Comparison of ENCODE assay signal across 1 cellular context in the genomic region with DNA sequence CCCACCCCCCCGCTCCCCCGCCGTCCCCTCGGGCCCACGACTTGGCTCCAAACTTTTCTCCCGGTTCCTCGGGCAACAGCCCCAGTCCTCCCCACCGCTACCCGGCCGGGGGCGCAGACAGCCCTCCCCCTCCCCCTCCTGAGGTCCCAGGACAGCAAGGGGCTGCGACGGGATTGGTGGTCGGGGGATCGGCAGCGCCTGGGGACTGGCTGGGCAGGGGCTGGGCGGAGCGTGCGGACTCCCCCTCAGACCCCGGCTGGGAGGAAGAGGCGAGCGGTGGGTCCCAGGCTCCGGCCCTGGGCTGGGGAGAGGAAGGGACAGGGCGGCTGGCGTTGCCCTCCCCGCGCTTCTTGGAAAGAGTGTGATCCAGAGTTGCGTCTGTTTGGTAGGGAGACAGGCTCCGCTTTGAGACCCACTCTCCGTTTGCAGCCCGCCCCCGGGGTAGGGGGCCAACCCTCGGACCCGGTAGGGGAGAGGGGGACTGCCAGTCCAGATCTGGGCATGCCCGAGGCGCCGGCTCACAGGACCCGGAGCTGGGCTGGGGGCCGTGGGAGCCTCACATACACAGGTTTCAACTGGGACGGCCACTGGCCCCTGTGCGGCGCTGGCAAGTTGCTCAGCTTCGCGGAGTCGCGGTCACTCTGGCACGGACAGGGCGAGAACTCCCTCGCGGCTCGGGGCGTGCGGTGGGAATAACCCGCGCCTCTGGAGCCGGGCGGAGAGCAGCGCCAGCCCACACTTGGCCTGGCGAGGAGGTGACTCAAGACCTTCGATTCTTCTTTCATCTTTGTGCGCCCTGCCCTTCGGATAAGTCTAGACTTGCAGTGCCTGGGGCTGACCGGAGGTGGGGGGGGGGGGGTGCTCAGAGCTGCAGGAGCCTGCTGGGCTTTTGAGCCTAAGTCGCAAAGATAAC.
TF ChIP-seq lines count a peak whose summit lies in the region.

No MANE protein-coding gene starts in this region.

TF ChIP-seq in HepG2, 621 proteins besides CTCF, POLR2A, EP300 and RAD21 (continued from another document and continues in another):
- TF ChIP-seq HNRNPL (IDR thresholded peaks at IDR 0.05; ENCODE audit: low read depth, low read length) (0 out of 2 replicates have a peak, but pooled peaks have one; percentile 17), ZSCAN31 (CRISPR knock-in tag; IDR thresholded peaks at IDR 0.05; ENCODE audit: low read depth) (peak; percentile 80; the same call in 1 of the 2 replicates), GTF3A (CRISPR knock-in tag; conservative IDR thresholded peaks at IDR 0.05) (0 out of 2 replicates have a peak, but pooled peaks have one; percentile 55), ZFP82 (CRISPR knock-in tag; IDR thresholded peaks at IDR 0.05; ENCODE audit: borderline replicate concordance) (peak; percentile 84; the same call in 1 of the 2 replicates), ONECUT2 (CRISPR knock-in tag; IDR thresholded peaks at IDR 0.05) (no peak), ZNF207 (IDR thresholded peaks at IDR 0.05; ENCODE audit: borderline replicate concordance) (no peak), SIN3A (IDR thresholded peaks at IDR 0.05; ENCODE audit: borderline replicate concordance, low read depth, low read length) (peak; percentile 43; the same call in 1 of the 2 replicates)
- TF ChIP-seq, protein P1, sequence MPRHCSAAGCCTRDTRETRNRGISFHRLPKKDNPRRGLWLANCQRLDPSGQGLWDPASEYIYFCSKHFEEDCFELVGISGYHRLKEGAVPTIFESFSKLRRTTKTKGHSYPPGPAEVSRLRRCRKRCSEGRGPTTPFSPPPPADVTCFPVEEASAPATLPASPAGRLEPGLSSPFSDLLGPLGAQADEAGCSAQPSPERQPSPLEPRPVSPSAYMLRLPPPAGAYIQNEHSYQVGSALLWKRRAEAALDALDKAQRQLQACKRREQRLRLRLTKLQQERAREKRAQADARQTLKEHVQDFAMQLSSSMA (CRISPR knock-in tag; IDR thresholded peaks at IDR 0.05) = 0 out of 2 replicates have a peak, but pooled peaks have one; percentile 14
- TF ChIP-seq, protein P2, sequence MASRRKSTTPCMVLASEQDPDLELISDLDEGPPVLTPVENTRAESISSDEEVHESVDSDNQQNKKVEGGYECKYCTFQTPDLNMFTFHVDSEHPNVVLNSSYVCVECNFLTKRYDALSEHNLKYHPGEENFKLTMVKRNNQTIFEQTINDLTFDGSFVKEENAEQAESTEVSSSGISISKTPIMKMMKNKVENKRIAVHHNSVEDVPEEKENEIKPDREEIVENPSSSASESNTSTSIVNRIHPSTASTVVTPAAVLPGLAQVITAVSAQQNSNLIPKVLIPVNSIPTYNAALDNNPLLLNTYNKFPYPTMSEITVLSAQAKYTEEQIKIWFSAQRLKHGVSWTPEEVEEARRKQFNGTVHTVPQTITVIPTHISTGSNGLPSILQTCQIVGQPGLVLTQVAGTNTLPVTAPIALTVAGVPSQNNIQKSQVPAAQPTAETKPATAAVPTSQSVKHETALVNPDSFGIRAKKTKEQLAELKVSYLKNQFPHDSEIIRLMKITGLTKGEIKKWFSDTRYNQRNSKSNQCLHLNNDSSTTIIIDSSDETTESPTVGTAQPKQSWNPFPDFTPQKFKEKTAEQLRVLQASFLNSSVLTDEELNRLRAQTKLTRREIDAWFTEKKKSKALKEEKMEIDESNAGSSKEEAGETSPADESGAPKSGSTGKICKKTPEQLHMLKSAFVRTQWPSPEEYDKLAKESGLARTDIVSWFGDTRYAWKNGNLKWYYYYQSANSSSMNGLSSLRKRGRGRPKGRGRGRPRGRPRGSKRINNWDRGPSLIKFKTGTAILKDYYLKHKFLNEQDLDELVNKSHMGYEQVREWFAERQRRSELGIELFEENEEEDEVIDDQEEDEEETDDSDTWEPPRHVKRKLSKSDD (CRISPR knock-in tag; IDR thresholded peaks at IDR 0.05; ENCODE audit: low read depth) = no peak
- TF ChIP-seq, protein P3, sequence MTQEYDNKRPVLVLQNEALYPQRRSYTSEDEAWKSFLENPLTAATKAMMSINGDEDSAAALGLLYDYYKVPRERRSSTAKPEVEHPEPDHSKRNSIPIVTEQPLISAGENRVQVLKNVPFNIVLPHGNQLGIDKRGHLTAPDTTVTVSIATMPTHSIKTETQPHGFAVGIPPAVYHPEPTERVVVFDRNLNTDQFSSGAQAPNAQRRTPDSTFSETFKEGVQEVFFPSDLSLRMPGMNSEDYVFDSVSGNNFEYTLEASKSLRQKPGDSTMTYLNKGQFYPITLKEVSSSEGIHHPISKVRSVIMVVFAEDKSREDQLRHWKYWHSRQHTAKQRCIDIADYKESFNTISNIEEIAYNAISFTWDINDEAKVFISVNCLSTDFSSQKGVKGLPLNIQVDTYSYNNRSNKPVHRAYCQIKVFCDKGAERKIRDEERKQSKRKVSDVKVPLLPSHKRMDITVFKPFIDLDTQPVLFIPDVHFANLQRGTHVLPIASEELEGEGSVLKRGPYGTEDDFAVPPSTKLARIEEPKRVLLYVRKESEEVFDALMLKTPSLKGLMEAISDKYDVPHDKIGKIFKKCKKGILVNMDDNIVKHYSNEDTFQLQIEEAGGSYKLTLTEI (CRISPR knock-in tag; conservative IDR thresholded peaks at IDR 0.05) = no peak
- TF ChIP-seq, protein P4, sequence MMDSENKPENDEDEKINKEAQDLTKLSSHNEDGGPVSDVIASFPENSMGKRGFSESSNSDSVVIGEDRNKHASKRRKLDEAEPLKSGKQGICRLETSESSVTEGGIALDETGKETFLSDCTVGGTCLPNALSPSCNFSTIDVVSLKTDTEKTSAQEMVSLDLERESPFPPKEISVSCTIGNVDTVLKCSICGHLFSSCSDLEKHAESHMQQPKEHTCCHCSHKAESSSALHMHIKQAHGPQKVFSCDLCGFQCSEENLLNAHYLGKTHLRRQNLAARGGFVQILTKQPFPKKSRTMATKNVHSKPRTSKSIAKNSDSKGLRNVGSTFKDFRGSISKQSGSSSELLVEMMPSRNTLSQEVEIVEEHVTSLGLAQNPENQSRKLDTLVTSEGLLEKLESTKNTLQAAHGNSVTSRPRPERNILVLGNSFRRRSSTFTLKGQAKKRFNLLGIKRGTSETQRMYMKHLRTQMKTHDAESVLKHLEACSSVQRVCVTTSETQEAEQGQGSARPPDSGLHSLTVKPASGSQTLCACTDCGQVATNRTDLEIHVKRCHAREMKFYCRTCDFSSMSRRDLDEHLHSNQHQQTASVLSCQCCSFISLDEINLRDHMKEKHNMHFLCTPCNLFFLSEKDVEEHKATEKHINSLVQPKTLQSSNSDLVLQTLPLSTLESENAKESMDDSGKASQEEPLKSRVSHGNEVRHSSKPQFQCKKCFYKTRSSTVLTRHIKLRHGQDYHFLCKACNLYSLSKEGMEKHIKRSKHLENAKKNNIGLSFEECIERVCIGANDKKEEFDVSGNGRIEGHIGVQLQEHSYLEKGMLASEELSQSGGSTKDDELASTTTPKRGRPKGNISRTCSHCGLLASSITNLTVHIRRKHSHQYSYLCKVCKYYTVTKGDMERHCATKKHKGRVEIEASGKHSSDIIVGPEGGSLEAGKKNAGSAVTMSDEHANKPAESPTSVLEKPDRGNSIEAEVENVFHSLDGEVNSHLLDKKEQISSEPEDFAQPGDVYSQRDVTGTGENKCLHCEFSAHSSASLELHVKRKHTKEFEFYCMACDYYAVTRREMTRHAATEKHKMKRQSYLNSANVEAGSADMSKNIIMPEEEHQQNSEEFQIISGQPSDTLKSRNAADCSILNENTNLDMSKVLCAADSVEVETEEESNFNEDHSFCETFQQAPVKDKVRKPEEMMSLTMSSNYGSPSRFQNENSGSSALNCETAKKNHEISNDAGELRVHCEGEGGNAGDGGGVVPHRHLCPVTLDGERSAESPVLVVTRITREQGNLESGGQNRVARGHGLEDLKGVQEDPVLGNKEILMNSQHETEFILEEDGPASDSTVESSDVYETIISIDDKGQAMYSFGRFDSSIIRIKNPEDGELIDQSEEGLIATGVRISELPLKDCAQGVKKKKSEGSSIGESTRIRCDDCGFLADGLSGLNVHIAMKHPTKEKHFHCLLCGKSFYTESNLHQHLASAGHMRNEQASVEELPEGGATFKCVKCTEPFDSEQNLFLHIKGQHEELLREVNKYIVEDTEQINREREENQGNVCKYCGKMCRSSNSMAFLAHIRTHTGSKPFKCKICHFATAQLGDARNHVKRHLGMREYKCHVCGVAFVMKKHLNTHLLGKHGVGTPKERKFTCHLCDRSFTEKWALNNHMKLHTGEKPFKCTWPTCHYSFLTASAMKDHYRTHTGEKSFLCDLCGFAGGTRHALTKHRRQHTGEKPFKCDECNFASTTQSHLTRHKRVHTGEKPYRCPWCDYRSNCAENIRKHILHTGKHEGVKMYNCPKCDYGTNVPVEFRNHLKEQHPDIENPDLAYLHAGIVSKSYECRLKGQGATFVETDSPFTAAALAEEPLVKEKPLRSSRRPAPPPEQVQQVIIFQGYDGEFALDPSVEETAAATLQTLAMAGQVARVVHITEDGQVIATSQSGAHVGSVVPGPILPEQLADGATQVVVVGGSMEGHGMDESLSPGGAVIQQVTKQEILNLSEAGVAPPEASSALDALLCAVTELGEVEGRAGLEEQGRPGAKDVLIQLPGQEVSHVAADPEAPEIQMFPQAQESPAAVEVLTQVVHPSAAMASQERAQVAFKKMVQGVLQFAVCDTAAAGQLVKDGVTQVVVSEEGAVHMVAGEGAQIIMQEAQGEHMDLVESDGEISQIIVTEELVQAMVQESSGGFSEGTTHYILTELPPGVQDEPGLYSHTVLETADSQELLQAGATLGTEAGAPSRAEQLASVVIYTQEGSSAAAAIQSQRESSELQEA (CRISPR knock-in tag; IDR thresholded peaks at IDR 0.05; ENCODE audit: not compliant biosample characterization) = no peak
- TF ChIP-seq, protein P5, sequence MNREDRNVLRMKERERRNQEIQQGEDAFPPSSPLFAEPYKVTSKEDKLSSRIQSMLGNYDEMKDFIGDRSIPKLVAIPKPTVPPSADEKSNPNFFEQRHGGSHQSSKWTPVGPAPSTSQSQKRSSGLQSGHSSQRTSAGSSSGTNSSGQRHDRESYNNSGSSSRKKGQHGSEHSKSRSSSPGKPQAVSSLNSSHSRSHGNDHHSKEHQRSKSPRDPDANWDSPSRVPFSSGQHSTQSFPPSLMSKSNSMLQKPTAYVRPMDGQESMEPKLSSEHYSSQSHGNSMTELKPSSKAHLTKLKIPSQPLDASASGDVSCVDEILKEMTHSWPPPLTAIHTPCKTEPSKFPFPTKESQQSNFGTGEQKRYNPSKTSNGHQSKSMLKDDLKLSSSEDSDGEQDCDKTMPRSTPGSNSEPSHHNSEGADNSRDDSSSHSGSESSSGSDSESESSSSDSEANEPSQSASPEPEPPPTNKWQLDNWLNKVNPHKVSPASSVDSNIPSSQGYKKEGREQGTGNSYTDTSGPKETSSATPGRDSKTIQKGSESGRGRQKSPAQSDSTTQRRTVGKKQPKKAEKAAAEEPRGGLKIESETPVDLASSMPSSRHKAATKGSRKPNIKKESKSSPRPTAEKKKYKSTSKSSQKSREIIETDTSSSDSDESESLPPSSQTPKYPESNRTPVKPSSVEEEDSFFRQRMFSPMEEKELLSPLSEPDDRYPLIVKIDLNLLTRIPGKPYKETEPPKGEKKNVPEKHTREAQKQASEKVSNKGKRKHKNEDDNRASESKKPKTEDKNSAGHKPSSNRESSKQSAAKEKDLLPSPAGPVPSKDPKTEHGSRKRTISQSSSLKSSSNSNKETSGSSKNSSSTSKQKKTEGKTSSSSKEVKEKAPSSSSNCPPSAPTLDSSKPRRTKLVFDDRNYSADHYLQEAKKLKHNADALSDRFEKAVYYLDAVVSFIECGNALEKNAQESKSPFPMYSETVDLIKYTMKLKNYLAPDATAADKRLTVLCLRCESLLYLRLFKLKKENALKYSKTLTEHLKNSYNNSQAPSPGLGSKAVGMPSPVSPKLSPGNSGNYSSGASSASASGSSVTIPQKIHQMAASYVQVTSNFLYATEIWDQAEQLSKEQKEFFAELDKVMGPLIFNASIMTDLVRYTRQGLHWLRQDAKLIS (CRISPR knock-in tag; IDR thresholded peaks at IDR 0.05) = peak; percentile 42; the same call in 1 of the 2 replicates
- TF ChIP-seq, protein P6, sequence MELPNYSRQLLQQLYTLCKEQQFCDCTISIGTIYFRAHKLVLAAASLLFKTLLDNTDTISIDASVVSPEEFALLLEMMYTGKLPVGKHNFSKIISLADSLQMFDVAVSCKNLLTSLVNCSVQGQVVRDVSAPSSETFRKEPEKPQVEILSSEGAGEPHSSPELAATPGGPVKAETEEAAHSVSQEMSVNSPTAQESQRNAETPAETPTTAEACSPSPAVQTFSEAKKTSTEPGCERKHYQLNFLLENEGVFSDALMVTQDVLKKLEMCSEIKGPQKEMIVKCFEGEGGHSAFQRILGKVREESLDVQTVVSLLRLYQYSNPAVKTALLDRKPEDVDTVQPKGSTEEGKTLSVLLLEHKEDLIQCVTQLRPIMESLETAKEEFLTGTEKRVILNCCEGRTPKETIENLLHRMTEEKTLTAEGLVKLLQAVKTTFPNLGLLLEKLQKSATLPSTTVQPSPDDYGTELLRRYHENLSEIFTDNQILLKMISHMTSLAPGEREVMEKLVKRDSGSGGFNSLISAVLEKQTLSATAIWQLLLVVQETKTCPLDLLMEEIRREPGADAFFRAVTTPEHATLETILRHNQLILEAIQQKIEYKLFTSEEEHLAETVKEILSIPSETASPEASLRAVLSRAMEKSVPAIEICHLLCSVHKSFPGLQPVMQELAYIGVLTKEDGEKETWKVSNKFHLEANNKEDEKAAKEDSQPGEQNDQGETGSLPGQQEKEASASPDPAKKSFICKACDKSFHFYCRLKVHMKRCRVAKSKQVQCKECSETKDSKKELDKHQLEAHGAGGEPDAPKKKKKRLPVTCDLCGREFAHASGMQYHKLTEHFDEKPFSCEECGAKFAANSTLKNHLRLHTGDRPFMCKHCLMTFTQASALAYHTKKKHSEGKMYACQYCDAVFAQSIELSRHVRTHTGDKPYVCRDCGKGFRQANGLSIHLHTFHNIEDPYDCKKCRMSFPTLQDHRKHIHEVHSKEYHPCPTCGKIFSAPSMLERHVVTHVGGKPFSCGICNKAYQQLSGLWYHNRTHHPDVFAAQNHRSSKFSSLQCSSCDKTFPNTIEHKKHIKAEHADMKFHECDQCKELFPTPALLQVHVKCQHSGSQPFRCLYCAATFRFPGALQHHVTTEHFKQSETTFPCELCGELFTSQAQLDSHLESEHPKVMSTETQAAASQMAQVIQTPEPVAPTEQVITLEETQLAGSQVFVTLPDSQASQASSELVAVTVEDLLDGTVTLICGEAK (IDR thresholded peaks at IDR 0.05) = no peak
- TF ChIP-seq, protein P6 (CRISPR knock-in tag; IDR thresholded peaks at IDR 0.05) = no peak
